ENCODE assay signal across 10 cellular contexts in the genomic region with DNA sequence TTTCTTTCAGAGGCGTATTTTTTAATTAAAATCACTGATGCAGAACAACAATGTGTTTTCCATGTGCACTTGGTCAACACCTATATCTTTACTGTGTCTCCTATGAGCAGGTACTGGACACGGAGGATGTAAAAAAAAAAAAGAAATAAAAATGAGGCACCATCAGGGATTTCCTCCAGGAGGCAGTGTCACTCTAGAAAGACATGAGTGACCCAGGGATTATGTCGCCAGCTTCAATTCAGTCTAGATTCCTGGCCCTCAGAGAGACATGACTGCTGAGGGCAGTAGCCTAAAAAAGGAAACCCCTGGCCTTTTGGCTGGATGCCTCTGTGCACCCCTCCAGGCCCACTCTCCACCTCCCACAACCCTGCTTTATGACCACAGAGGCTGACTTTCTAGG. TPM values are rescaled to one million over a fixed set of nuclear protein-coding genes. Genes with fewer than 3 reads are reported as not detected.
A peak's percentile ranks its signal among the peaks of the same experiment; 100 is the strongest.
DNase-seq lines count a peak whose midpoint lies in the region; ATAC-seq lines count a peak whose summit lies in the region.
"Had no signal": no experiment of that assay in that cellular context is flagged by ENCODE, and none has a peak within 500 bp of the region (broad histone marks: within the 10 kb centered on the region; RNA-seq: fewer than 3 reads in every experiment).

No MANE protein-coding gene starts in this region.

- DNase-seq in AG08395 (ENCODE audit: low spot score) (peak; percentile 38), HT-29 (ENCODE audit: low spot score) (peak; percentile 44), cerebellar cortex (ENCODE audit: low spot score) (peak; percentile 10), left lobe of liver (ENCODE audit: low spot score) (no peak), NCI-H524 (lab: John Stamatoyannopoulos, UW) (no peak), NCI-H1694 (lab: John Stamatoyannopoulos, UW) (no peak), hippocampal formation (lab: John Stamatoyannopoulos, UW) (no peak)
- DNase-seq in activated T-cell treated with anti-CD3 and anti-CD28 coated beads, Interleukin-2, amount 50 U/mL, for 24 hours = no peak
- DNase-seq: activated naive CD4-positive, alpha-beta T cell had no signal

- H3K4me1 Mint-ChIP-seq in activated T-cell treated with anti-CD3 and anti-CD28 coated beads, Interleukin-2, amount 50 U/mL, for 24 hours (ENCODE audit: low read depth) = no peaks in the 10 kb centered on the region

- no peak overlapping the region for H3K4me3 Mint-ChIP-seq in activated T-cell treated with anti-CD3 and anti-CD28 coated beads, Interleukin-2, amount 50 U/mL, for 24 hours

- H3K27me3 Mint-ChIP-seq in activated T-cell treated with anti-CD3 and anti-CD28 coated beads, Interleukin-2, amount 50 U/mL, for 24 hours = peaks cover 27% of the 10 kb centered on the region

- ATAC-seq in left lobe of liver = peak; percentile 80
- ATAC-seq: Panc1 had no signal

- H3K36me3 Mint-ChIP-seq in activated T-cell treated with anti-CD3 and anti-CD28 coated beads, Interleukin-2, amount 50 U/mL, for 24 hours (ENCODE audit: low read depth) = no peaks in the 10 kb centered on the region

- no peak overlapping the region for H3K27ac Mint-ChIP-seq in activated T-cell treated with anti-CD3 and anti-CD28 coated beads, Interleukin-2, amount 50 U/mL, for 24 hours

- no peaks in the 10 kb centered on the region for H3K9me3 Mint-ChIP-seq in activated T-cell treated with anti-CD3 and anti-CD28 coated beads, Interleukin-2, amount 50 U/mL, for 24 hours

RNA-seq across cellular contexts. Expression of a gene that starts 18.3 kb away (rescaled TPM):
- total RNA-seq in HT-29 (2014; rRNA removed; shearing (Covaris generic)) = 0.03 and 0.05 TPM in 2 replicates
- 9.3 TPM for total RNA-seq in left lobe of liver

Comparison
In these comparisons a context has a peak if more than half of its experiments do, and no peak if none do; other contexts are left out.
1. DNase-seq: peak in AG08395 (single experiment), HT-29 (single experiment) and cerebellar cortex (single experiment); none in left lobe of liver (single experiment), activated T-cell treated with anti-CD3 and anti-CD28 coated beads, Interleukin-2, amount 50 U/mL, for 24 hours (single experiment), NCI-H524 (0 of 2), NCI-H1694 (single experiment) and hippocampal formation (0 of 2).